Comparison of ENCODE assay signal across 2 cellular contexts in genomic region chr1:156386134-156386901, GRCh38.
TF ChIP-seq lines count a peak whose summit lies in the region.

No MANE protein-coding gene starts in this region.

TF ChIP-seq in IMR-90, 13 proteins besides CTCF, POLR2A, EP300 and RAD21:
- no peak for TF ChIP-seq USF2 (IDR thresholded peaks at IDR 0.05; ENCODE audit: low read depth, low read length)
- no peak for TF ChIP-seq BHLHE40 (IDR thresholded peaks at IDR 0.05; ENCODE audit: low read depth, low read length)
- TF ChIP-seq MAFK (IDR thresholded peaks at IDR 0.05; ENCODE audit: low read depth, low read length), result no peak
- TF ChIP-seq CHD1 (IDR thresholded peaks at IDR 0.05; ENCODE audit: low read depth, low read length), result no peak
- no peak for TF ChIP-seq RCOR1 (IDR thresholded peaks at IDR 0.05; ENCODE audit: insufficient replicate concordance, low read length)
- TF ChIP-seq NFE2L2 (IDR thresholded peaks at IDR 0.05; ENCODE audit: low read depth, low read length), result no peak
- TF ChIP-seq RFX5 (IDR thresholded peaks at IDR 0.05; ENCODE audit: low read depth, low read length), result no peak
- TF ChIP-seq SMC3 (IDR thresholded peaks at IDR 0.05; ENCODE audit: low read depth, low read length), result no peak
- TF ChIP-seq FOS (IDR thresholded peaks at IDR 0.05; ENCODE audit: low read depth, low read length), result no peak
- no peak for TF ChIP-seq MXI1 (IDR thresholded peaks at IDR 0.05; ENCODE audit: borderline replicate concordance, low read depth, low read length)
- TF ChIP-seq MAZ (IDR thresholded peaks at IDR 0.05; ENCODE audit: borderline replicate concordance, low read depth, low read length), result no peak
- no peak for TF ChIP-seq ELK1 (IDR thresholded peaks at IDR 0.05; ENCODE audit: borderline replicate concordance, low read depth, low read length)
- no peak for TF ChIP-seq CEBPB (IDR thresholded peaks at IDR 0.05; ENCODE audit: low read depth, low read length)

TF ChIP-seq in K562, 482 proteins besides CTCF, POLR2A, EP300 and RAD21:
- no peak for TF ChIP-seq ZNF778 (CRISPR knock-in tag; IDR thresholded peaks at IDR 0.05)
- TF ChIP-seq SPI1 (IDR thresholded peaks at IDR 0.05; ENCODE audit: borderline replicate concordance, low read depth, low read length), result 0 out of 2 replicates have a peak, but pooled peaks have one; percentile 2
- TF ChIP-seq HOXB6 (CRISPR knock-in tag; IDR thresholded peaks at IDR 0.05; ENCODE audit: borderline replicate concordance), result no peak
- no peak for TF ChIP-seq CCNT2 (IDR thresholded peaks at IDR 0.05; ENCODE audit: borderline replicate concordance, extremely low read depth, insufficient read length, low read depth, low read length)
- no peak for TF ChIP-seq ZNF316 (IDR thresholded peaks at IDR 0.05)
- TF ChIP-seq ZNF407 (IDR thresholded peaks at IDR 0.05; ENCODE audit: low read depth), result no peak
- TF ChIP-seq MCM3 (IDR thresholded peaks at IDR 0.05), result no peak
- TF ChIP-seq MAFF (IDR thresholded peaks at IDR 0.05; ENCODE audit: low read length), result no peak
